In genomic region chr17:76251478-76252039, GRCh38 we compare ENCODE assay signal across 9 cellular contexts. TPM values are rescaled to one million over a fixed set of nuclear protein-coding genes. Genes with fewer than 3 reads are reported as not detected.
DNase-seq lines count a peak whose midpoint lies in the region; ATAC-seq, FAIRE-seq and TF ChIP-seq lines count a peak whose summit lies in the region.
"Had no signal": no experiment of that assay in that cellular context is flagged by ENCODE, and none has a peak within 500 bp of the region (broad histone marks: within the 10 kb centered on the region; RNA-seq: fewer than 3 reads in every experiment).

No MANE protein-coding gene starts in this region.

- ATAC-seq in CD4-positive, CD25-positive, alpha-beta regulatory T cell (ENCODE audit: low read depth in 2 of 2): no peak
- ATAC-seq in PC-3: no peak

- H3K27ac Mint-ChIP-seq in CD4-positive, CD25-positive, alpha-beta regulatory T cell: peak overlapping the region; percentile 94 to 98 (median 95)
- H3K27ac Mint-ChIP-seq in neural progenitor cell: peak overlapping the region; percentile 3

- no peak overlapping the region for H4K8ac ChIP-seq in H1 (ENCODE audit: extremely low read depth, insufficient read depth, low read length)

- intact Hi-C loops in PC-3 (cut with micrococcal nuclease): loop anchor here (1.0 kb wide), 2 partner anchors 11 to 13 kb away; partner anchors contain the start of gene RNF157

- peaks cover 0 to under 1% (median 0%) of the 10 kb centered on the region in 7 donors for H3K9me3 Mint-ChIP-seq in CD4-positive, CD25-positive, alpha-beta regulatory T cell
- no peaks in the 10 kb centered on the region for H3K9me3 Mint-ChIP-seq in neural progenitor cell

- POLR2A ChIA-PET in PC-3 (lab: Charles Lee; ENCODE audit: unreplicated experiment): interaction anchor here (1.0 kb wide), 1 partner anchor 13 kb away, joined by 9 read pairs; the partner anchor contains the start of gene UBALD2
- POLR2A ChIA-PET in H1 (lab: Charles Lee; ENCODE audit: partially characterized antibody): interaction anchor here (1.7 kb wide), 1 partner anchor 12 kb away, joined by 3 read pairs; no protein-coding TSS in a partner anchor

- no peaks in the 10 kb centered on the region for H3K27me3 ChIP-seq in CD4-positive, CD25-positive, alpha-beta regulatory T cell (ENCODE audit: control insufficient read depth, insufficient read depth, low read length)
- no peaks in the 10 kb centered on the region for H3K27me3 ChIP-seq in PC-3 (ENCODE audit: low read length)
- no peaks in the 10 kb centered on the region; a peak in 1 of 7 replicates for H3K27me3 ChIP-seq in H1 (replicated peaks in 1 of 4; ENCODE audit: control insufficient read depth in 3 of 4, extremely low read depth in 1 of 4, insufficient read depth in 3 of 4, low read length in 3 of 4)
- H3K27me3 ChIP-seq in neural progenitor cell: no peaks in the 10 kb centered on the region

- H3F3A ChIP-seq in PC-3 (ENCODE audit: low read length, unreplicated experiment): peaks cover 10% of the 10 kb centered on the region
- no peaks in the 10 kb centered on the region for H3F3A ChIP-seq in neural progenitor cell (ENCODE audit: low read depth)

- H4K5ac ChIP-seq in H1 (ENCODE audit: insufficient read length, low read depth, low read length): no peak overlapping the region

- H3K27ac ChIP-seq in CD4-positive, CD25-positive, alpha-beta regulatory T cell (ENCODE audit: insufficient read depth, low read length, poor library complexity, severe bottlenecking): peak overlapping the region; percentile 62
- H3K27ac ChIP-seq in PC-3 (ENCODE audit: low read length) (peak overlapping the region; percentile 93), H1 (ENCODE audit: low read depth, low read length) (no peak overlapping the region), neural progenitor cell (no peak overlapping the region)

- TF ChIP-seq RAD21 in H1 (IDR thresholded peaks at IDR 0.05 in 1 of 2, conservative IDR thresholded peaks at IDR 0.05 in 1 of 2; ENCODE audit: low read depth in 2 of 2, low read length in 2 of 2): no peak

- no TSS peak for BruUV-seq in PC-3 (replicated peaks; lab: Mats Ljungman, UMichigan)

- TF ChIP-seq CTCF in PC-3 (conservative IDR thresholded peaks at IDR 0.05; ENCODE audit: low read depth, low read length) (no peak), H1 (IDR thresholded peaks at IDR 0.05; ENCODE audit: control extremely low read depth in 1 of 3, insufficient read depth in 1 of 3, low read depth in 1 of 3, low read length in 3 of 3) (no peak), neural progenitor cell (IDR thresholded peaks at IDR 0.05) (no peak)

- peak overlapping the region; percentile 72 for H3K4me2 ChIP-seq in PC-3 (ENCODE audit: low read length)
- H3K4me2 ChIP-seq in H1 (ENCODE audit: insufficient read depth in 1 of 2, low read depth in 2 of 2, low read length in 2 of 2): no peak overlapping the region
- no peak overlapping the region for H3K4me2 ChIP-seq in neural progenitor cell

- H3K79me1 ChIP-seq in H1 (ENCODE audit: low read depth, low read length): no peaks in the 10 kb centered on the region

- no peak overlapping the region for H2BK5ac ChIP-seq in H1 (ENCODE audit: low read depth, low read length)

- H3K14ac ChIP-seq in H1 (ENCODE audit: insufficient read length): no peak overlapping the region

- H2BK12ac ChIP-seq in H1 (ENCODE audit: low read depth, low read length): no peak overlapping the region

- no peaks in the 10 kb centered on the region for H3K9me2 ChIP-seq in PC-3 (replicated peaks; ENCODE audit: low read length)

- FAIRE-seq in H1 (lab: Jason Lieb, UNC): no peak

- no peak overlapping the region for H3K56ac ChIP-seq in H1 (replicated peaks; ENCODE audit: insufficient read length, low read depth, low read length)

- peaks cover under 1% of the 10 kb centered on the region for H3K27me3 Mint-ChIP-seq in CD4-positive, CD25-positive, alpha-beta regulatory T cell
- H3K27me3 Mint-ChIP-seq in neural progenitor cell (ENCODE audit: insufficient read depth, low read depth): peaks cover 3% of the 10 kb centered on the region

- no peaks in the 10 kb centered on the region for H3K23me2 ChIP-seq in H1 (ENCODE audit: low read depth, low read length)

- no peak overlapping the region for H2AFZ ChIP-seq in PC-3 (ENCODE audit: low read length)
- no peak overlapping the region for H2AFZ ChIP-seq in H1 (ENCODE audit: low read length)
- H2AFZ ChIP-seq in neural progenitor cell (replicated peaks): no peak overlapping the region

- TF ChIP-seq EP300 in H1 (IDR thresholded peaks at IDR 0.05; ENCODE audit: borderline replicate concordance in 1 of 2, low read depth in 2 of 2, low read length in 2 of 2): no peak

- peak overlapping the region; percentile 51 for H3K9ac ChIP-seq in PC-3 (ENCODE audit: low read length)
- H3K9ac ChIP-seq in H1 (replicated peaks in 1 of 4; ENCODE audit: extremely low read depth in 1 of 4, low read depth in 3 of 4, low read length in 3 of 4): no peak overlapping the region
- no peak overlapping the region for H3K9ac ChIP-seq in neural progenitor cell

- peak overlapping the region; percentile 61; the same call in 1 of the 2 replicates for H2BK15ac ChIP-seq in H1 (ENCODE audit: low read length)

- peak overlapping the region; percentile 58 to 88 (median 85) for H3K4me3 Mint-ChIP-seq in CD4-positive, CD25-positive, alpha-beta regulatory T cell
- no peak overlapping the region for H3K4me3 Mint-ChIP-seq in neural progenitor cell

- H4K20me1 ChIP-seq in PC-3 (ENCODE audit: low read length) (no peaks in the 10 kb centered on the region), H1 (replicated peaks in 1 of 2; ENCODE audit: control insufficient read depth in 1 of 2, insufficient read depth in 2 of 2, low read length in 2 of 2) (no peaks in the 10 kb centered on the region), neural progenitor cell (ENCODE audit: low read depth) (no peaks in the 10 kb centered on the region)

- H3K79me2 ChIP-seq in PC-3 (ENCODE audit: low read length) (no peaks in the 10 kb centered on the region), H1 (ENCODE audit: control insufficient read depth in 1 of 2, insufficient read depth in 2 of 2, low read length in 2 of 2) (no peaks in the 10 kb centered on the region), neural progenitor cell (ENCODE audit: low read depth) (no peaks in the 10 kb centered on the region)

- CTCF ChIA-PET in PC-3 (lab: Charles Lee): interaction anchor here (0.6 to 1.0 kb wide), 3 partner anchors 13 to 146 kb away, joined by 3 to 7 read pairs (median 3); no protein-coding TSS in a partner anchor
- CTCF ChIA-PET in H1 (lab: Charles Lee; ENCODE audit: partially characterized antibody): interaction anchor here (0.9 to 2.0 kb wide), 5 partner anchors 13 to 128 kb away, joined by 3 to 7 read pairs (median 3); no protein-coding TSS in a partner anchor

- no peak for TF ChIP-seq POLR2A in H1 (IDR thresholded peaks at IDR 0.05; ENCODE audit: control extremely low read depth in 1 of 2, low read depth in 2 of 2, low read length in 2 of 2)

- H3K23ac ChIP-seq in H1 (ENCODE audit: insufficient read length): no peak overlapping the region

- no peak overlapping the region for H2BK20ac ChIP-seq in H1 (ENCODE audit: low read length)

- no peak for DNase-seq in CD4-positive, CD25-positive, alpha-beta regulatory T cell
- DNase-seq in PC-3: peak; percentile 68
- DNase-seq in H1 (ENCODE audit: low read depth in 1 of 2, low spot score in 2 of 2): no peak
- DNase-seq in neural progenitor cell (ENCODE audit: low spot score): no peak
- DNase-seq in NCI-H1048 (lab: John Stamatoyannopoulos, UW): no peak
- DNase-seq in NCI-H510A treated with DMSO at 0.1 percent for 48 hours (lab: John Stamatoyannopoulos, UW): no peak
- no peak for DNase-seq in SIG-M5 treated with dmso at 0.1 percent for 504 hours (lab: John Stamatoyannopoulos, UW; ENCODE audit: unreplicated experiment)
- no peak for DNase-seq in NCI-H1417 treated with DMSO at 0.1 percent for 48 hours (lab: John Stamatoyannopoulos, UW)
- DNase-seq: activated CD4-positive, alpha-beta T cell treated with anti-CD3 and anti-CD28 coated beads for 4 hours had no signal

- H3K4ac ChIP-seq in H1 (replicated peaks; ENCODE audit: insufficient read length, low read depth, low read length): no peak overlapping the region

- no peaks in the 10 kb centered on the region for H3K36me3 ChIP-seq in CD4-positive, CD25-positive, alpha-beta regulatory T cell (ENCODE audit: control insufficient read depth, insufficient read depth, low read length)
- no peaks in the 10 kb centered on the region for H3K36me3 ChIP-seq in PC-3 (ENCODE audit: low read depth, low read length)
- H3K36me3 ChIP-seq in H1 (ENCODE audit: control insufficient read depth in 2 of 4, insufficient read depth in 4 of 4, low read length in 3 of 4): no peaks in the 10 kb centered on the region
- no peaks in the 10 kb centered on the region for H3K36me3 ChIP-seq in neural progenitor cell

- WGBS in H1 (ENCODE audit: extremely low coverage in 1 of 2, insufficient coverage in 1 of 2, insufficient read length in 1 of 2, insufficient replicate concordance in 2 of 2, low coverage in 1 of 2, low lambda C conversion rate in 2 of 2, missing lambda C conversion rate in 1 of 2), 2 experiments: 92% methylated on average over 8 of the region's 8 CpGs; no CpG with 5 or more reads in 1 of the 2 experiments

- no peak overlapping the region for H2BK120ac ChIP-seq in H1 (replicated peaks; ENCODE audit: low read depth, low read length)

- peaks cover 41% of the 10 kb centered on the region for H3K4me1 ChIP-seq in CD4-positive, CD25-positive, alpha-beta regulatory T cell (ENCODE audit: control insufficient read depth, insufficient read depth, low read length, poor library complexity, severe bottlenecking)
- H3K4me1 ChIP-seq in PC-3 (ENCODE audit: insufficient read depth, low read length) (peaks cover 28% of the 10 kb centered on the region), H1 (replicated peaks in 1 of 4; ENCODE audit: control insufficient read depth in 3 of 4, insufficient read depth in 4 of 4, low read length in 3 of 4) (0 out of 7 replicates have a peak, but pooled peaks cover 0 to under 1% (median 0%) of the 10 kb centered on the region in 4 experiments), neural progenitor cell (peaks cover 2% of the 10 kb centered on the region)

- H3K18ac ChIP-seq in H1 (ENCODE audit: extremely low read depth, low read length): no peak overlapping the region

- no peaks in the 10 kb centered on the region for H3K9me3 ChIP-seq in CD4-positive, CD25-positive, alpha-beta regulatory T cell (ENCODE audit: control insufficient read depth in 2 of 2, low read length in 2 of 2)
- H3K9me3 ChIP-seq in PC-3 (ENCODE audit: low read length): no peaks in the 10 kb centered on the region
- H3K9me3 ChIP-seq in H1 (ENCODE audit: insufficient read depth in 2 of 2, low read depth in 1 of 2, low read length in 1 of 2): no peaks in the 10 kb centered on the region
- H3K9me3 ChIP-seq in neural progenitor cell (ENCODE audit: low read depth): no peaks in the 10 kb centered on the region

- H3K4me1 Mint-ChIP-seq in CD4-positive, CD25-positive, alpha-beta regulatory T cell: peaks cover 15 to 66% (median 46%) of the 10 kb centered on the region in 4 donors
- peaks cover 3% of the 10 kb centered on the region for H3K4me1 Mint-ChIP-seq in neural progenitor cell

- no peak overlapping the region for H4K91ac ChIP-seq in H1 (replicated peaks; ENCODE audit: insufficient read length, low read length)

- peaks cover 3% of the 10 kb centered on the region for H3K36me3 Mint-ChIP-seq in CD4-positive, CD25-positive, alpha-beta regulatory T cell
- H3K36me3 Mint-ChIP-seq in neural progenitor cell: no peaks in the 10 kb centered on the region

- H3K4me3 ChIP-seq in CD4-positive, CD25-positive, alpha-beta regulatory T cell (ENCODE audit: low read depth, low read length): no peak overlapping the region
- H3K4me3 ChIP-seq in PC-3 (ENCODE audit: low read length) (peak overlapping the region; percentile 6; the same call in 1 of the 2 replicates), H1 (ENCODE audit: extremely low read depth in 1 of 4, insufficient read depth in 2 of 4, low read depth in 3 of 4, low read length in 4 of 4) (no peak overlapping the region), neural progenitor cell (no peak overlapping the region)

- no peak overlapping the region for H2AK5ac ChIP-seq in H1 (ENCODE audit: low read depth, low read length)

RNA-seq across cellular contexts. Expression of gene RNF157, which starts 11.3 kb away (rescaled TPM):
- total RNA-seq in CD4-positive, CD25-positive, alpha-beta regulatory T cell: 17.7 TPM
- polyA plus RNA-seq in CD4-positive, CD25-positive, alpha-beta regulatory T cell: 1 to 10 TPM; 3.3 to 5.6 (median 4.3) TPM
- total RNA-seq in PC-3 (2014; rRNA removed): 7.3 and 7.4 TPM in 2 replicates
- 13.4 and 14.9 TPM in 2 replicates for total RNA-seq in H1 (2021; fragmentation: NEBNext Ultra II Directional; extraction: Animal tissue kit (Norgen Biotek cat#: 25700))
- polyA plus RNA-seq in H1 (2011; rRNA removed): 16.7 and 20.2 TPM in 2 replicates
- 15.2 TPM for polyA plus RNA-seq in H1 (2011; cell fraction: cytosol; rRNA removed)
- polyA plus RNA-seq in H1 (2011; cell fraction: nucleus; rRNA removed): 17.4 TPM
- polyA plus RNA-seq in H1 (2012, experiment 1 of 2): 13.0 to 30.8 TPM (median 18.2 TPM) in 4 replicates
- polyA plus RNA-seq in H1 (2012, experiment 2 of 2): 10.9 TPM
- 9.3 TPM for polyA plus RNA-seq in H1 (2013, experiment 1 of 2)
- polyA plus RNA-seq in H1 (2013, experiment 2 of 2): 9.7 TPM
- 27.8 and 31.8 TPM in 2 replicates for polyA minus RNA-seq in H1 (2011; rRNA and poly(A)+ RNA removed)
- polyA minus RNA-seq in H1 (2011; cell fraction: cytosol; rRNA and poly(A)+ RNA removed): 16.3 TPM
- polyA minus RNA-seq in H1 (2011; cell fraction: nucleus; rRNA and poly(A)+ RNA removed): 15.9 TPM
- total RNA-seq in neural progenitor cell (ENCODE audit: low replicate concordance): 18.5 and 21.0 TPM in 2 replicates

RNA-seq across cellular contexts. Expression of gene UBALD2, which starts 13.6 kb away (rescaled TPM):
- 247 TPM for total RNA-seq in CD4-positive, CD25-positive, alpha-beta regulatory T cell
- 1 to 10 TPM; 3.9 to 9.2 (median 7.3) TPM for polyA plus RNA-seq in CD4-positive, CD25-positive, alpha-beta regulatory T cell
- total RNA-seq in PC-3 (2014; rRNA removed) (59.5 and 63.5 TPM in 2 replicates), neural progenitor cell (ENCODE audit: low replicate concordance) (4.2 and 10.7 TPM in 2 replicates)
- total RNA-seq in H1 (2021; fragmentation: NEBNext Ultra II Directional; extraction: Animal tissue kit (Norgen Biotek cat#: 25700)): 22.6 and 25.6 TPM in 2 replicates
- 17.8 and 26.8 TPM in 2 replicates for polyA plus RNA-seq in H1 (2011; rRNA removed)
- polyA plus RNA-seq in H1 (2011; cell fraction: cytosol; rRNA removed): 11.6 TPM
- 20.6 TPM for polyA plus RNA-seq in H1 (2011; cell fraction: nucleus; rRNA removed)
- 6.2 to 22.1 TPM (median 14.0 TPM) in 4 replicates for polyA plus RNA-seq in H1 (2012, experiment 1 of 2)
- 27.4 TPM for polyA plus RNA-seq in H1 (2012, experiment 2 of 2)
- polyA plus RNA-seq in H1 (2013, experiment 1 of 2): 22.2 TPM
- polyA plus RNA-seq in H1 (2013, experiment 2 of 2): 20.6 TPM
- 4.8 and 7.9 TPM in 2 replicates for polyA minus RNA-seq in H1 (2011; rRNA and poly(A)+ RNA removed)
- 26.6 TPM for polyA minus RNA-seq in H1 (2011; cell fraction: cytosol; rRNA and poly(A)+ RNA removed)
- 13.2 TPM for polyA minus RNA-seq in H1 (2011; cell fraction: nucleus; rRNA and poly(A)+ RNA removed)

RNA-seq across cellular contexts. Expression of gene QRICH2, which starts 56.5 kb away (rescaled TPM):
- 2.2 TPM for total RNA-seq in CD4-positive, CD25-positive, alpha-beta regulatory T cell
- under 1 TPM in 1 of 4 donors, not detected in 3; 0.50 TPM for polyA plus RNA-seq in CD4-positive, CD25-positive, alpha-beta regulatory T cell
- 2.2 and 5.7 TPM in 2 replicates for total RNA-seq in PC-3 (2014; rRNA removed)
- total RNA-seq in H1 (2021; fragmentation: NEBNext Ultra II Directional; extraction: Animal tissue kit (Norgen Biotek cat#: 25700)): 2.8 and 3.2 TPM in 2 replicates
- polyA plus RNA-seq in H1 (2011; rRNA removed): 3.8 and 4.9 TPM in 2 replicates
- polyA plus RNA-seq in H1 (2011; cell fraction: cytosol; rRNA removed): 4.8 TPM
- polyA plus RNA-seq in H1 (2011; cell fraction: nucleus; rRNA removed): 18.4 TPM
- polyA plus RNA-seq in H1 (2012, experiment 1 of 2): 2.8 to 4.6 TPM (median 3.9 TPM) in 4 replicates
- 0.89 TPM for polyA plus RNA-seq in H1 (2012, experiment 2 of 2)
- 1.4 TPM for polyA plus RNA-seq in H1 (2013, experiment 1 of 2)
- polyA plus RNA-seq in H1 (2013, experiment 2 of 2): 1.0 TPM
- 10.8 and 11.1 TPM in 2 replicates for polyA minus RNA-seq in H1 (2011; rRNA and poly(A)+ RNA removed)
- 2.0 TPM for polyA minus RNA-seq in H1 (2011; cell fraction: cytosol; rRNA and poly(A)+ RNA removed)
- 5.4 TPM for polyA minus RNA-seq in H1 (2011; cell fraction: nucleus; rRNA and poly(A)+ RNA removed)
- 1.7 and 2.3 TPM in 2 replicates for total RNA-seq in neural progenitor cell (ENCODE audit: low replicate concordance)

Comparison
In these comparisons a context has a peak if more than half of its experiments do, and no peak if none do; other contexts are left out.
1. H3K27ac ChIP-seq: peak in CD4-positive, CD25-positive, alpha-beta regulatory T cell (single experiment) and PC-3 (single experiment); none in H1 (single experiment) and neural progenitor cell (single experiment).